Comparison of ENCODE assay signal across 1 cellular context in genomic region chr9:136132500-136133050, GRCh38.
TF ChIP-seq lines count a peak whose summit lies in the region.

No MANE protein-coding gene starts in this region.

TF ChIP-seq in WTC11, 78 proteins besides CTCF, POLR2A, EP300 and RAD21 (continued from another document):
- TF ChIP-seq ARID4B (CRISPR knock-in tag; IDR thresholded peaks at IDR 0.05; ENCODE audit: borderline replicate concordance) (no peak), ZNF671 (CRISPR knock-in tag; IDR thresholded peaks at IDR 0.05) (no peak), ZNF423 (CRISPR knock-in tag; IDR thresholded peaks at IDR 0.05) (peak; percentile 14; the same call in 1 of the 2 replicates), MLX (CRISPR knock-in tag; IDR thresholded peaks at IDR 0.05) (no peak), ATF1 (CRISPR knock-in tag; IDR thresholded peaks at IDR 0.05) (no peak)
